Comparison of ENCODE assay signal across 28 cellular contexts in the genomic region with DNA sequence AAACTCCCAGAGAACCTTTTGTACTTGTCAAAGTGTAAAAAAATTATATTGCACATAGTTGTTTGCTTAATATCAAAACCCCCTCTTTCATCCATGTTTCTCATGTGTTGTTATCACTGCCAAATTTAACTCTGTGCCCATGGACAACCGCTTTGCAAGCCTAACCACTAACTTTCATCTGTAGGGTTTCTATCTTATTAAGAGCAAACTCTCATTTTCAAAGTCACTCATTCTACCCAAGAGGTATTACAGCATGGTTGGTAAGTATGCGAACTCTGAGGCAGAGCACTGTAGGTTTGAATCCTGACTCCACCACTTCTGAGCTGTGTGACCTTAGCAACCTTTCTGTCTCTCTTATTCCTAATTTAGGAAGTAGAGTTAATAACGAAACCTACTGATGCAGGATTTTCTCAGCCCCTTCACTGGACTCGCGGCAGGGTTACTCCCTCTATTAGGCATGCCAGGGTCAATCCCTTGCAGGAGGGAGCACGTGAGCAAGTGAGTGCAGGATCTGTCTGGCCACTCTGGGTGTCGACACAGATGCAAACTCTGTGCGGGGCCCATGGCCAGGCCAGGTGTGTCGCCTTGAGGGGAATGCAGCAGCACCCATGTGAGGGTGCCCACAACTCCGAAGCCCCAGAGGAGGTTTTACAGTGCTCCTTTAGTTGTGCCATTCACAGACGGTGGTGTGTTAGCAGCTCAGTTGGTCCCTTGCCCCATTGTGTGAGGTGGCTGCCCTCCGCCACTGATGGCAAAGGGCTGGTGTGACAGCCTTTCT.
DNase-seq lines count a peak whose midpoint lies in the region; ATAC-seq, FAIRE-seq and TF ChIP-seq lines count a peak whose summit lies in the region.
"Had no signal": no experiment of that assay in that cellular context is flagged by ENCODE, and none has a peak within 500 bp of the region (broad histone marks: within the 10 kb centered on the region; RNA-seq: fewer than 3 reads in every experiment).

No MANE protein-coding gene starts in this region.

- DNase-seq in GM12878 (ENCODE audit: low read depth, low spot score) (peak; percentile 19), left cardiac atrium (no peak), RPMI8226 (no peak)
- DNase-seq in activated naive CD4-positive, alpha-beta T cell treated with anti-CD3 and anti-CD28 coated beads, Interleukin-2, amount 50 U/mL, for 16 hours: no peak
- DNase-seq: ACHN; activated CD4-positive, alpha-beta T cell treated with anti-CD3 and anti-CD28 coated beads for 48 hours; activated naive CD4-positive, alpha-beta T cell; activated T-cell treated with anti-CD3 and anti-CD28 coated beads, Interleukin-2, amount 50 U/mL, for 4 hours; amniotic stem cell; effector memory CD8-positive, alpha-beta T cell; foreskin fibroblast; GDM1; heart right ventricle; Karpas-422; NCI-H187; NCI-H69; posterior cingulate gyrus; stimulated activated CD4-positive, alpha-beta T cell treated with anti-CD3 and anti-CD28 coated beads, Interleukin-15, amount 100 ng/mL, for 24 hours; stimulated activated naive CD8-positive, alpha-beta T cell treated with anti-CD3 and anti-CD28 coated beads, Interleukin-15, Interleukin-2, amounts not matched to agents 100 U/mL and 50 U/mL, for 24 hours; uterus had no signal

- H3K9me3 ChIP-seq in GM12878 (replicated peaks; ENCODE audit: control insufficient read depth, insufficient read depth, low read length): peaks cover 4% of the 10 kb centered on the region; the same call in 2 of the 3 replicates
- H3K9me3 ChIP-seq: thoracic aorta, uterus had no signal

- TF ChIP-seq EP300 in GM12878 (IDR thresholded peaks at IDR 0.05; ENCODE audit: borderline replicate concordance in 1 of 2, control insufficient read depth in 1 of 2, low read depth in 2 of 2, low read length in 2 of 2): no peak

- BruUV-seq in GM12878 (replicated peaks; lab: Mats Ljungman, UMichigan): no TSS peak

- H3K9ac ChIP-seq in GM12878 (ENCODE audit: control insufficient read depth, insufficient read depth, low read length): no peak overlapping the region

- WGBS in GM12878 (ENCODE audit: insufficient coverage, insufficient replicate concordance, low lambda C conversion rate, missing lambda C conversion rate): 41% methylated on average over 12 of the region's 12 CpGs

- no peaks in the 10 kb centered on the region for H4K20me1 ChIP-seq in GM12878 (ENCODE audit: control insufficient read depth, insufficient read depth)

- no peak for TF ChIP-seq CTCF in GM12878 (IDR thresholded peaks at IDR 0.05 in 2 of 3, conservative IDR thresholded peaks at IDR 0.05 in 1 of 3; ENCODE audit: control insufficient read depth in 2 of 3, extremely low read depth in 1 of 3, insufficient read depth in 1 of 3, low read depth in 3 of 3, low read length in 3 of 3)

- intact Hi-C loops in GM12878 (cut with micrococcal nuclease; ENCODE audit: unreplicated experiment) (no loop called here), left cardiac atrium (cut with DNase I) (no loop called here)

- no peak overlapping the region for H3K27ac ChIP-seq in GM12878 (ENCODE audit: control insufficient read depth, insufficient read depth)
- H3K27ac ChIP-seq: SK-N-MC, thoracic aorta, uterus had no signal

- H3K27me3 ChIP-seq in GM12878 (replicated peaks in 1 of 2; ENCODE audit: control insufficient read depth in 2 of 2, insufficient read depth in 2 of 2, low read length in 1 of 2): no peaks in the 10 kb centered on the region
- H3K27me3 ChIP-seq: heart right ventricle, uterus had no signal

- RAD21 ChIA-PET in GM12878 (lab: Charles Lee; ENCODE audit: unreplicated experiment): no interaction called here

- CTCF ChIA-PET in GM12878 (lab: Yijun Ruan, JAX): interaction anchor here (0.6 to 2.3 kb wide), 2 partner anchors 24 to 50 kb away, joined by 5 to 10 read pairs; no protein-coding TSS in a partner anchor

- peak; percentile 68 for FAIRE-seq in GM12878 (lab: Jason Lieb, UNC)
- FAIRE-seq: colon had no signal

- no peaks in the 10 kb centered on the region for H3K79me2 ChIP-seq in GM12878 (ENCODE audit: control insufficient read depth, insufficient read depth, low read length)

- SMC1A ChIA-PET in GM12878 (lab: Charles Lee; ENCODE audit: uncharacterized antibody, unreplicated experiment): interaction anchor here (1.9 kb wide), 1 partner anchor 25 kb away, joined by 5 read pairs; no protein-coding TSS in a partner anchor

- TF ChIP-seq RAD21 in GM12878 (IDR thresholded peaks at IDR 0.05; ENCODE audit: insufficient read depth, low read depth, low read length): no peak

- H3K4me1 ChIP-seq in GM12878 (ENCODE audit: control insufficient read depth, insufficient read depth, low read length): peaks cover 18% of the 10 kb centered on the region
- H3K4me1 ChIP-seq: uterus had no signal

- no peak overlapping the region for H3K4me3 ChIP-seq in GM12878
- H3K4me3 ChIP-seq: heart right ventricle, SK-N-MC, thoracic aorta, uterus had no signal

- in situ Hi-C loops in GM12878 (cut with MboI): no loop called here

- no peaks in the 10 kb centered on the region for H3K36me3 ChIP-seq in GM12878 (ENCODE audit: control insufficient read depth in 2 of 2, insufficient read depth in 2 of 2, low read length in 1 of 2)
- H3K36me3 ChIP-seq: heart right ventricle, thoracic aorta, uterus had no signal

- H3K4me2 ChIP-seq in GM12878 (ENCODE audit: control insufficient read depth, insufficient read depth): no peak overlapping the region

- POLR2A ChIA-PET in GM12878 (lab: Charles Lee): no interaction called here

- peak; percentile 68 for ATAC-seq in GM18502 (IDR thresholded peaks at IDR 0.05; ENCODE audit: poor library complexity, unreplicated experiment)
- ATAC-seq in GM21367 (IDR thresholded peaks at IDR 0.05; ENCODE audit: unreplicated experiment): peak; percentile 57
- ATAC-seq in HG02884 (IDR thresholded peaks at IDR 0.05; ENCODE audit: unreplicated experiment): peak; percentile 56
- ATAC-seq in GM12878: peak; percentile 78
- ATAC-seq in left cardiac atrium: no peak
- no peak for ATAC-seq in HG03354 (IDR thresholded peaks at IDR 0.05; ENCODE audit: poor library complexity, severe bottlenecking, unreplicated experiment)
- ATAC-seq: activated T-cell treated with anti-CD3 and anti-CD28 coated beads, Interleukin-2, amount 50 U/mL, for 4 hours; effector memory CD8-positive, alpha-beta T cell; sciatic nerve; stimulated activated naive CD8-positive, alpha-beta T cell treated with anti-CD3 and anti-CD28 coated beads, Interleukin-15, Interleukin-2, amounts not matched to agents 100 U/mL and 50 U/mL, for 24 hours had no signal

- no peak overlapping the region for H2AFZ ChIP-seq in GM12878 (ENCODE audit: control insufficient read depth, low read depth, low read length)

- TF ChIP-seq POLR2A in GM12878 (IDR thresholded peaks at IDR 0.05; ENCODE audit: low read depth, low read length): no peak

TF ChIP-seq in GM12878, 131 proteins besides CTCF, POLR2A, EP300 and RAD21:
- TF ChIP-seq ZNF274 (IDR thresholded peaks at IDR 0.05; ENCODE audit: insufficient read depth, insufficient read length) (no peak), RUNX3 (IDR thresholded peaks at IDR 0.05; ENCODE audit: low read length) (peak; percentile 70), MEF2A (IDR thresholded peaks at IDR 0.05; ENCODE audit: insufficient read depth, low read depth, low read length) (0 out of 2 replicates have a peak, but pooled peaks have one; percentile 55), ZNF24 (IDR thresholded peaks at IDR 0.05) (0 out of 2 replicates have a peak, but pooled peaks have one; percentile 45), NFIC (IDR thresholded peaks at IDR 0.05; ENCODE audit: low read depth, low read length) (peak; percentile 39; the same call in 1 of the 2 replicates), NBN (IDR thresholded peaks at IDR 0.05) (no peak)
- TF ChIP-seq, protein P1, sequence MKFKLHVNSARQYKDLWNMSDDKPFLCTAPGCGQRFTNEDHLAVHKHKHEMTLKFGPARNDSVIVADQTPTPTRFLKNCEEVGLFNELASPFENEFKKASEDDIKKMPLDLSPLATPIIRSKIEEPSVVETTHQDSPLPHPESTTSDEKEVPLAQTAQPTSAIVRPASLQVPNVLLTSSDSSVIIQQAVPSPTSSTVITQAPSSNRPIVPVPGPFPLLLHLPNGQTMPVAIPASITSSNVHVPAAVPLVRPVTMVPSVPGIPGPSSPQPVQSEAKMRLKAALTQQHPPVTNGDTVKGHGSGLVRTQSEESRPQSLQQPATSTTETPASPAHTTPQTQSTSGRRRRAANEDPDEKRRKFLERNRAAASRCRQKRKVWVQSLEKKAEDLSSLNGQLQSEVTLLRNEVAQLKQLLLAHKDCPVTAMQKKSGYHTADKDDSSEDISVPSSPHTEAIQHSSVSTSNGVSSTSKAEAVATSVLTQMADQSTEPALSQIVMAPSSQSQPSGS (IDR thresholded peaks at IDR 0.05; ENCODE audit: low read length): peak; percentile 34; the same call in 1 of the 2 replicates
- TF ChIP-seq, protein P2, sequence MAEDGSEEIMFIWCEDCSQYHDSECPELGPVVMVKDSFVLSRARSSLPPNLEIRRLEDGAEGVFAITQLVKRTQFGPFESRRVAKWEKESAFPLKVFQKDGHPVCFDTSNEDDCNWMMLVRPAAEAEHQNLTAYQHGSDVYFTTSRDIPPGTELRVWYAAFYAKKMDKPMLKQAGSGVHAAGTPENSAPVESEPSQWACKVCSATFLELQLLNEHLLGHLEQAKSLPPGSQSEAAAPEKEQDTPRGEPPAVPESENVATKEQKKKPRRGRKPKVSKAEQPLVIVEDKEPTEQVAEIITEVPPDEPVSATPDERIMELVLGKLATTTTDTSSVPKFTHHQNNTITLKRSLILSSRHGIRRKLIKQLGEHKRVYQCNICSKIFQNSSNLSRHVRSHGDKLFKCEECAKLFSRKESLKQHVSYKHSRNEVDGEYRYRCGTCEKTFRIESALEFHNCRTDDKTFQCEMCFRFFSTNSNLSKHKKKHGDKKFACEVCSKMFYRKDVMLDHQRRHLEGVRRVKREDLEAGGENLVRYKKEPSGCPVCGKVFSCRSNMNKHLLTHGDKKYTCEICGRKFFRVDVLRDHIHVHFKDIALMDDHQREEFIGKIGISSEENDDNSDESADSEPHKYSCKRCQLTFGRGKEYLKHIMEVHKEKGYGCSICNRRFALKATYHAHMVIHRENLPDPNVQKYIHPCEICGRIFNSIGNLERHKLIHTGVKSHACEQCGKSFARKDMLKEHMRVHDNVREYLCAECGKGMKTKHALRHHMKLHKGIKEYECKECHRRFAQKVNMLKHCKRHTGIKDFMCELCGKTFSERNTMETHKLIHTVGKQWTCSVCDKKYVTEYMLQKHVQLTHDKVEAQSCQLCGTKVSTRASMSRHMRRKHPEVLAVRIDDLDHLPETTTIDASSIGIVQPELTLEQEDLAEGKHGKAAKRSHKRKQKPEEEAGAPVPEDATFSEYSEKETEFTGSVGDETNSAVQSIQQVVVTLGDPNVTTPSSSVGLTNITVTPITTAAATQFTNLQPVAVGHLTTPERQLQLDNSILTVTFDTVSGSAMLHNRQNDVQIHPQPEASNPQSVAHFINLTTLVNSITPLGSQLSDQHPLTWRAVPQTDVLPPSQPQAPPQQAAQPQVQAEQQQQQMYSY (CRISPR knock-in tag; IDR thresholded peaks at IDR 0.05): no peak

Comparison
In these comparisons a context has a peak if more than half of its experiments do, and no peak if none do; other contexts are left out.
1. ATAC-seq: peak in GM18502 (single experiment), GM21367 (single experiment), HG02884 (single experiment) and GM12878 (single experiment); none in left cardiac atrium (0 of 2) and HG03354 (single experiment).